In genomic region chr11:85769758-85770157, GRCh38 we compare ENCODE assay signal across 1 cellular context.
TF ChIP-seq lines count a peak whose summit lies in the region.

No MANE protein-coding gene starts in this region.

TF ChIP-seq in IMR-90, 13 proteins besides CTCF, POLR2A, EP300 and RAD21 (continued from another document):
- no peak for TF ChIP-seq CEBPB (IDR thresholded peaks at IDR 0.05; ENCODE audit: low read depth, low read length)
- no peak for TF ChIP-seq RCOR1 (IDR thresholded peaks at IDR 0.05; ENCODE audit: insufficient replicate concordance, low read length)
- TF ChIP-seq, protein P1, sequence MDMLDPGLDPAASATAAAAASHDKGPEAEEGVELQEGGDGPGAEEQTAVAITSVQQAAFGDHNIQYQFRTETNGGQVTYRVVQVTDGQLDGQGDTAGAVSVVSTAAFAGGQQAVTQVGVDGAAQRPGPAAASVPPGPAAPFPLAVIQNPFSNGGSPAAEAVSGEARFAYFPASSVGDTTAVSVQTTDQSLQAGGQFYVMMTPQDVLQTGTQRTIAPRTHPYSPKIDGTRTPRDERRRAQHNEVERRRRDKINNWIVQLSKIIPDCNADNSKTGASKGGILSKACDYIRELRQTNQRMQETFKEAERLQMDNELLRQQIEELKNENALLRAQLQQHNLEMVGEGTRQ (IDR thresholded peaks at IDR 0.05; ENCODE audit: low read depth, low read length): no peak
- no peak for TF ChIP-seq CHD1 (IDR thresholded peaks at IDR 0.05; ENCODE audit: low read depth, low read length)
- TF ChIP-seq SMC3 (IDR thresholded peaks at IDR 0.05; ENCODE audit: low read depth, low read length): no peak
- TF ChIP-seq MAZ (IDR thresholded peaks at IDR 0.05; ENCODE audit: borderline replicate concordance, low read depth, low read length): no peak
- no peak for TF ChIP-seq MXI1 (IDR thresholded peaks at IDR 0.05; ENCODE audit: borderline replicate concordance, low read depth, low read length)
- no peak for TF ChIP-seq ELK1 (IDR thresholded peaks at IDR 0.05; ENCODE audit: borderline replicate concordance, low read depth, low read length)
- no peak for TF ChIP-seq FOS (IDR thresholded peaks at IDR 0.05; ENCODE audit: low read depth, low read length)
- no peak for TF ChIP-seq RFX5 (IDR thresholded peaks at IDR 0.05; ENCODE audit: low read depth, low read length)
- TF ChIP-seq MAFK (IDR thresholded peaks at IDR 0.05; ENCODE audit: low read depth, low read length): no peak
- no peak for TF ChIP-seq NFE2L2 (IDR thresholded peaks at IDR 0.05; ENCODE audit: low read depth, low read length)
